ENCODE assay signal across 19 cellular contexts in the genomic region with DNA sequence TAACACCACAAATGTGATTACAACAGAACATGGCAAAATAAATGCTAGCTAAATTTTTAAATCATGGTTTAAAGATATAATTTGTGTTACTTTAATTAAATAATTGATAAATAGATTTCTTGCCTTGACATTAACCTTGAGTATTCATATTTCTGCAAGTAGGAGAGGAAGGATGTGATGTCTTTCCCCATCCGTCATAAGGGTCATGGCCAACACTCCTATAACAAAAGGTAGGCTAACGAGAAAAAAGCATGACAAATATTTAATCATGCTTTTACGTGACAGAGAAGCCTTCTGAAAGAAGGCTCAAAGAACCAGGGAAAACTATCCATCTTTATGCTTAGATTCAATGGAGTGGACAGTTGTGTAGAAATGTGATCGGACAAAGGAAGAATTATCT.
A peak's percentile ranks its signal among the peaks of the same experiment; 100 is the strongest.
DNase-seq lines count a peak whose midpoint lies in the region; ATAC-seq and TF ChIP-seq lines count a peak whose summit lies in the region.
"Had no signal": no experiment of that assay in that cellular context is flagged by ENCODE, and none has a peak within 500 bp of the region (broad histone marks: within the 10 kb centered on the region; RNA-seq: fewer than 3 reads in every experiment).

No MANE protein-coding gene starts in this region.

- CTCF ChIA-PET in naive thymus-derived CD4-positive, alpha-beta T cell (lab: Charles Lee) = no interaction called here

- no peaks in the 10 kb centered on the region for H3K36me3 Mint-ChIP-seq in naive thymus-derived CD4-positive, alpha-beta T cell
- H3K36me3 Mint-ChIP-seq: CD4-positive, CD25-positive, alpha-beta regulatory T cell; CD8-positive, alpha-beta memory T cell had no signal

- WGBS in spleen, 5 donors = 68 to 82% (median 76%) methylated on average over 4 of the region's 4 CpGs

- H3K27me3 Mint-ChIP-seq in naive thymus-derived CD4-positive, alpha-beta T cell = peaks cover 2 to 11% (median 8%) of the 10 kb centered on the region in 5 donors

- DNase-seq in left ventricle myocardium superior (no peak), left cardiac atrium (no peak), spleen (no peak)
- DNase-seq in naive thymus-derived CD4-positive, alpha-beta T cell = no peak
- DNase-seq in stimulated activated CD4-positive, alpha-beta T cell treated with anti-CD3 and anti-CD28 coated beads, Interleukin-4, amount 100 ng/mL, for 1 hour = no peak
- DNase-seq: ACHN; BE2C; C1 segment of cervical spinal cord; CD4-positive, CD25-positive, alpha-beta regulatory T cell; CD8-positive, alpha-beta memory T cell; COR-L47; DMS 273 treated with DMSO at 0.1 percent for 48 hours; DMS53; DND-41; EL; GM23248 had no signal

- no peaks in the 10 kb centered on the region for H3K4me1 Mint-ChIP-seq in naive thymus-derived CD4-positive, alpha-beta T cell
- H3K4me1 Mint-ChIP-seq: CD4-positive, CD25-positive, alpha-beta regulatory T cell; CD8-positive, alpha-beta memory T cell had no signal

- no peak overlapping the region for H3K27ac Mint-ChIP-seq in naive thymus-derived CD4-positive, alpha-beta T cell
- H3K27ac Mint-ChIP-seq: CD4-positive, CD25-positive, alpha-beta regulatory T cell; CD8-positive, alpha-beta memory T cell had no signal

- H3K4me1 ChIP-seq in parathyroid adenoma (no peaks in the 10 kb centered on the region), spleen (peaks cover 0 to 12% (median 4%) of the 10 kb centered on the region in 6 donors)
- H3K4me1 ChIP-seq in naive thymus-derived CD4-positive, alpha-beta T cell (ENCODE audit: control insufficient read depth in 2 of 2, insufficient read depth in 2 of 2, low read length in 2 of 2) = no peaks in the 10 kb centered on the region
- H3K4me1 ChIP-seq: BE2C had no signal

- H3K9me3 ChIP-seq in parathyroid adenoma (ENCODE audit: control insufficient read depth, low read length) (no peaks in the 10 kb centered on the region), spleen (no peaks in the 10 kb centered on the region)
- H3K9me3 ChIP-seq in naive thymus-derived CD4-positive, alpha-beta T cell (ENCODE audit: control insufficient read depth in 2 of 3, low read length in 3 of 3) = no peaks in the 10 kb centered on the region
- H3K9me3 ChIP-seq: BE2C, HAP-1 had no signal

- intact Hi-C loops in left ventricle myocardium superior (cut with micrococcal nuclease) = no loop called here
- intact Hi-C loops in left cardiac atrium (cut with DNase I) = no loop called here
- intact Hi-C loops in spleen (cut with DNase I; ENCODE audit: low total_unique reads) = no loop called here
- intact Hi-C loops in naive thymus-derived CD4-positive, alpha-beta T cell (cut with micrococcal nuclease) = no loop called here

- H3K36me3 ChIP-seq in parathyroid adenoma (ENCODE audit: control insufficient read depth, insufficient read depth, low read length) (no peaks in the 10 kb centered on the region), spleen (no peaks in the 10 kb centered on the region)
- H3K36me3 ChIP-seq in naive thymus-derived CD4-positive, alpha-beta T cell (ENCODE audit: control insufficient read depth in 2 of 3, insufficient read depth in 3 of 3, low read length in 3 of 3) = no peaks in the 10 kb centered on the region
- H3K36me3 ChIP-seq: BE2C, HAP-1 had no signal

- POLR2A ChIA-PET in naive thymus-derived CD4-positive, alpha-beta T cell (lab: Charles Lee) = no interaction called here

- H3K4me3 Mint-ChIP-seq in naive thymus-derived CD4-positive, alpha-beta T cell = no peak overlapping the region
- H3K4me3 Mint-ChIP-seq: CD4-positive, CD25-positive, alpha-beta regulatory T cell; CD8-positive, alpha-beta memory T cell had no signal

- no peaks in the 10 kb centered on the region for H3K79me2 ChIP-seq in parathyroid adenoma

- H3K9ac ChIP-seq in parathyroid adenoma = no peak overlapping the region
- H3K9ac ChIP-seq: GM23248 had no signal

- peak overlapping the region; percentile 36 for H3K27ac ChIP-seq in parathyroid adenoma
- H3K27ac ChIP-seq in spleen = peak overlapping the region; percentile 37 to 84 (median 74)
- H3K27ac ChIP-seq in naive thymus-derived CD4-positive, alpha-beta T cell (ENCODE audit: low read depth, low read length) = no peak overlapping the region
- H3K27ac ChIP-seq: GM23248 had no signal

- TF ChIP-seq CTCF in parathyroid adenoma (IDR thresholded peaks at IDR 0.05) (no peak), spleen (IDR thresholded peaks at IDR 0.05 in 8 of 11, conservative IDR thresholded peaks at IDR 0.05 in 3 of 11) (no peak)

- ATAC-seq in left ventricle myocardium superior (peak; percentile 34), left cardiac atrium (no peak)
- ATAC-seq in naive thymus-derived CD4-positive, alpha-beta T cell = no peak
- ATAC-seq: GM12878 had no signal

- peaks cover 0 to under 1% (median 0%) of the 10 kb centered on the region in 11 donors for H3K9me3 Mint-ChIP-seq in naive thymus-derived CD4-positive, alpha-beta T cell
- H3K9me3 Mint-ChIP-seq: CD4-positive, CD25-positive, alpha-beta regulatory T cell; CD8-positive, alpha-beta memory T cell had no signal

- no peak overlapping the region for H3K4me3 ChIP-seq in parathyroid adenoma (ENCODE audit: low read depth, low read length)
- no peak overlapping the region for H3K4me3 ChIP-seq in spleen
- H3K4me3 ChIP-seq in naive thymus-derived CD4-positive, alpha-beta T cell (ENCODE audit: low read length) = no peak overlapping the region
- H3K4me3 ChIP-seq: GM12878, GM23248, HAP-1 had no signal

- no peak for TF ChIP-seq POLR2A in spleen (IDR thresholded peaks at IDR 0.05)

- no peak overlapping the region for H3K4me2 ChIP-seq in parathyroid adenoma (ENCODE audit: low read length)

- H2AFZ ChIP-seq in parathyroid adenoma = no peak overlapping the region
- H2AFZ ChIP-seq: GM23248 had no signal

- H3K27me3 ChIP-seq in parathyroid adenoma (ENCODE audit: control insufficient read depth, insufficient read depth, low read length) (no peaks in the 10 kb centered on the region), spleen (replicated peaks in 1 of 7) (no peaks in the 10 kb centered on the region)
- no peaks in the 10 kb centered on the region for H3K27me3 ChIP-seq in naive thymus-derived CD4-positive, alpha-beta T cell (ENCODE audit: control insufficient read depth in 2 of 2, insufficient read depth in 2 of 2, low read length in 2 of 2)
- H3K27me3 ChIP-seq: BE2C had no signal
